Comparison of ENCODE assay signal across 24 cellular contexts in the genomic region with DNA sequence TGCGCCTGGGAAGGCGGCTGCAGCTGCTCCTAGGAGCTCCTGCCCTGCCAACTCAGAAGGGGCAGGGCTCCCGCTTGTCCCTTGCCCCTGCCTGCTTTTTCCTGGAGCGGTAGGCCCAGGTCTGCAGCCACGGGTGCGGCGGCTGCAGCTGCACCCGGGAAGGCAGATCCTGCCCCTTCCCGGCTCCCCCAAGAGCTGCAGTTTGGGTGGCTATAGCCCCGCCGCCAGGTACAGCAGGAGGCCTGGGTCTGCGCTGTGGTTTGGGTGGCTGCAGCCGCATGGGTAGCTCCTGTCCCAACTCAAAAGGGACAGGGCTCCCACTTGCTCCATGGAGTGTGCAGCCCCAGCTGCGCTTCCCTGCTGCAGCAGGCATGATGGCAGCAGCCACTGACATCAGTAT.
"Had no signal": no experiment of that assay in that cellular context is flagged by ENCODE, and none has a peak within 500 bp of the region (broad histone marks: within the 10 kb centered on the region; RNA-seq: fewer than 3 reads in every experiment).

No MANE protein-coding gene starts in this region.

- H3K36me3 ChIP-seq: colonic mucosa, esophagus muscularis mucosa, esophagus squamous epithelium, gastrocnemius medialis, gastroesophageal sphincter, heart left ventricle, heart right ventricle had no signal

- H3K27ac ChIP-seq: colonic mucosa, coronary artery, epithelial cell of prostate, esophagus muscularis mucosa, esophagus squamous epithelium, foreskin keratinocyte, gastrocnemius medialis, gastroesophageal sphincter, heart left ventricle, heart right ventricle had no signal

- H3K9me3 ChIP-seq: colonic mucosa, esophagus muscularis mucosa, esophagus squamous epithelium, gastrocnemius medialis, gastroesophageal sphincter had no signal

- ATAC-seq: effector memory CD8-positive, alpha-beta T cell; esophagus mucosa; foreskin keratinocyte; gastrocnemius medialis; gastroesophageal sphincter; heart left ventricle; heart right ventricle had no signal

- H3K4me1 ChIP-seq: colonic mucosa, foreskin keratinocyte had no signal

- H3K27me3 ChIP-seq: dorsolateral prefrontal cortex, esophagus muscularis mucosa, gastrocnemius medialis, gastroesophageal sphincter had no signal

- DNase-seq: colonic mucosa; cortex of kidney; dermis blood vessel endothelial cell; dorsolateral prefrontal cortex; effector CD4-positive, alpha-beta T cell; effector CD8-positive, alpha-beta T cell; effector memory CD4-positive, alpha-beta T cell; effector memory CD8-positive, alpha-beta T cell; endodermal cell; erythroblast; esophagus squamous epithelium; foreskin fibroblast; foreskin keratinocyte; foreskin melanocyte; gastrocnemius medialis; glutamatergic neuron; head of caudate nucleus; heart left ventricle; heart right ventricle had no signal

- H3K4me3 ChIP-seq: colonic mucosa, coronary artery, dorsolateral prefrontal cortex, esophagus muscularis mucosa, esophagus squamous epithelium, gastrocnemius medialis, gastroesophageal sphincter, heart left ventricle, heart right ventricle had no signal
